In genomic region chr1:87869563-87869962, GRCh38 we compare ENCODE assay signal across 10 cellular contexts.
DNase-seq lines count a peak whose midpoint lies in the region; FAIRE-seq and TF ChIP-seq lines count a peak whose summit lies in the region.
"Had no signal": no experiment of that assay in that cellular context is flagged by ENCODE, and none has a peak within 500 bp of the region (broad histone marks: within the 10 kb centered on the region; RNA-seq: fewer than 3 reads in every experiment).

No MANE protein-coding gene starts in this region.

- FAIRE-seq in H54 (lab: Jason Lieb, UNC): peak; percentile 94

- H3K4me1 ChIP-seq in spleen: peaks cover 0 to 55% (median 40%) of the 10 kb centered on the region in 6 donors
- H3K4me1 ChIP-seq: HAP-1, SJSA1 had no signal

- peaks cover 0 to 13% (median 9%) of the 10 kb centered on the region in 8 donors for H3K9me3 ChIP-seq in spleen
- H3K9me3 ChIP-seq: HAP-1, SJSA1 had no signal

- no peaks in the 10 kb centered on the region for H3K36me3 ChIP-seq in spleen
- H3K36me3 ChIP-seq: HAP-1, SJSA1 had no signal

- H3K27ac ChIP-seq in spleen: peak overlapping the region in 5 of 8 donors; percentile 20 to 69 (median 56)
- H3K27ac ChIP-seq: SJSA1 had no signal

- TF ChIP-seq POLR2A in H54 (IDR thresholded peaks at IDR 0.05; ENCODE audit: low read depth, low read length) (no peak), spleen (IDR thresholded peaks at IDR 0.05) (no peak)

- peak overlapping the region in 1 of 8 donors; percentile 15 for H3K4me3 ChIP-seq in spleen
- H3K4me3 ChIP-seq: HAP-1, SJSA1 had no signal

- intact Hi-C loops in spleen (cut with DNase I; ENCODE audit: low total_unique reads): no loop called here

- whole genome bisulfite sequencing in spleen, 5 donors: 24 to 59% (median 32%) methylated on average over 1 of the region's 1 CpG

- DNase-seq in H54 (ENCODE audit: insufficient read length, low spot score): no peak
- peak; percentile 21 for DNase-seq in RKO (ENCODE audit: low spot score)
- peak; percentile 22 for DNase-seq in fibroblast of the conjunctiva (ENCODE audit: low read depth)
- DNase-seq in spleen: no peak
- no peak for DNase-seq in NCI-H187 treated with DMSO at 0.1 percent for 48 hours (lab: John Stamatoyannopoulos, UW)
- no peak for DNase-seq in NCI-H146 (lab: John Stamatoyannopoulos, UW)
- DNase-seq in NCI-H446 (lab: John Stamatoyannopoulos, UW): no peak
- DNase-seq: caudate nucleus had no signal

- H3K27me3 ChIP-seq in spleen (replicated peaks in 1 of 7): no peaks in the 10 kb centered on the region
- H3K27me3 ChIP-seq: SJSA1 had no signal

- TF ChIP-seq CTCF in spleen (IDR thresholded peaks at IDR 0.05 in 8 of 11, conservative IDR thresholded peaks at IDR 0.05 in 3 of 11): no peak

Comparison
In these comparisons a context has a peak if more than half of its experiments do, and no peak if none do; other contexts are left out.
1. DNase-seq: peak in RKO (single experiment) and fibroblast of the conjunctiva (single experiment); none in H54 (single experiment), spleen (single experiment), NCI-H187 treated with DMSO at 0.1 percent for 48 hours (single experiment), NCI-H146 (single experiment) and NCI-H446 (0 of 2).